Comparison of ENCODE assay signal across 29 cellular contexts in genomic region chr17:56114469-56114868, GRCh38. TPM values are rescaled to one million over a fixed set of nuclear protein-coding genes. Genes with fewer than 3 reads are reported as not detected.
"Had no signal": no experiment of that assay in that cellular context is flagged by ENCODE, and none has a peak within 500 bp of the region (broad histone marks: within the 10 kb centered on the region; RNA-seq: fewer than 3 reads in every experiment).

No MANE protein-coding gene starts in this region.

- H3K27ac ChIP-seq: breast epithelium, ovary, prostate gland, stomach, thyroid gland, upper lobe of left lung, WERI-Rb-1 had no signal

- H3K9me3 ChIP-seq: breast epithelium, ovary, prostate gland, stomach, thyroid gland, upper lobe of left lung had no signal

- H3K36me3 ChIP-seq: breast epithelium, ovary, prostate gland, stomach, thyroid gland, upper lobe of left lung, WERI-Rb-1 had no signal

- H3K27me3 ChIP-seq: breast epithelium, ovary, stomach, thyroid gland, upper lobe of left lung had no signal

- H3K4me1 ChIP-seq: breast epithelium, prostate gland, thyroid gland had no signal

- DNase-seq: activated CD4-positive, alpha-beta memory T cell treated with anti-CD3 and anti-CD28 coated beads, Interleukin-2, amount 10 ng/mL, durations not matched to agents 7 days and 5 days; activated CD4-positive, alpha-beta T cell treated with anti-CD3 and anti-CD28 coated beads, Interleukin-2, amount 10 ng/mL, durations not matched to agents 24 days and 14 days; activated CD4-positive, CD25-positive, alpha-beta regulatory T cell treated with anti-CD3 and anti-CD28 coated beads, Interleukin-2, amount 50 U/mL, for 72 hours; activated naive CD4-positive, alpha-beta T cell; activated T-cell treated with anti-CD3 and anti-CD28 coated beads, Interleukin-2, amount 50 U/mL, for 48 hours; central memory CD4-positive, alpha-beta T cell; head of caudate nucleus; hippocampal formation; left cardiac atrium; naive thymus-derived CD4-positive, alpha-beta T cell; ovary; retina; small intestine; stimulated activated CD4-positive, alpha-beta T cell treated with anti-CD3 and anti-CD28 coated beads, Interleukin-4, amount 100 ng/mL, for 4 hours; stimulated activated CD8-positive, alpha-beta memory T cell treated with anti-CD3 and anti-CD28 coated beads, Interleukin-4, amount 100 ng/mL, for 48 hours; stimulated activated naive B cell treated with anti-CD40 and anti-IgM and Interleukin-4, amounts not matched to agents 10 μg/mL and 1 μg/mL and 100 μg/mL, for 72 hours; stomach; T1000; thyroid gland; upper lobe of left lung; WERI-Rb-1 had no signal

- H3K4me3 ChIP-seq: breast epithelium, ovary, prostate gland, stomach, thyroid gland, upper lobe of left lung had no signal

- ATAC-seq: activated naive CD4-positive, alpha-beta T cell treated with anti-CD3 and anti-CD28 coated beads, Interleukin-2, amount 50 U/mL, for 72 hours; left cardiac atrium; naive thymus-derived CD4-positive, alpha-beta T cell; sciatic nerve; stimulated activated naive B cell treated with anti-CD40 and anti-IgM and Interleukin-4, amounts not matched to agents 10 μg/mL and 1 μg/mL and 100 μg/mL, for 72 hours had no signal

RNA-seq across cellular contexts. Expression of gene ANKFN1, which starts 38.8 kb away (rescaled TPM):
- total RNA-seq: activated CD4-positive, alpha-beta memory T cell treated with anti-CD3 and anti-CD28 coated beads, Interleukin-2, amount 10 ng/mL, durations not matched to agents 7 days and 5 days; activated CD4-positive, alpha-beta T cell treated with anti-CD3 and anti-CD28 coated beads, Interleukin-2, amount 10 ng/mL, durations not matched to agents 24 days and 14 days; activated naive CD4-positive, alpha-beta T cell treated with anti-CD3 and anti-CD28 coated beads, Interleukin-2, amount 50 U/mL, for 72 hours; activated T-helper 2 cell treated with anti-CD3 and anti-CD28 coated beads, Interferon-gamma antibody, Interleukin-2, Interleukin-4, amounts not matched to agents 10 μg/mL and 5 μg/mL and 100 μg/mL, durations not matched to agents 14 hours and 24 hours and 36 hours; endothelial cell of umbilical vein; fibroblast of lung; liver; naive thymus-derived CD4-positive, alpha-beta T cell had no signal
